Comparison of ENCODE assay signal across 1 cellular context in genomic region chr1:155000725-155001437, GRCh38.
TF ChIP-seq lines count a peak whose summit lies in the region.

No MANE protein-coding gene starts in this region.

TF ChIP-seq in K562, 482 proteins besides CTCF, POLR2A, EP300 and RAD21 (continued from another document and continues in another):
- TF ChIP-seq ZNF347 (CRISPR knock-in tag; IDR thresholded peaks at IDR 0.05; ENCODE audit: low read depth) (no peak), ZNF41 (CRISPR knock-in tag; conservative IDR thresholded peaks at IDR 0.05) (0 out of 2 replicates have a peak, but pooled peaks have one; percentile 48), HNRNPUL1 (IDR thresholded peaks at IDR 0.05; ENCODE audit: low read length) (no peak), NFIC (IDR thresholded peaks at IDR 0.05) (peak; percentile 60; the same call in 1 of the 2 replicates), RFX1 (IDR thresholded peaks at IDR 0.05) (no peak), PBX2 (CRISPR knock-in tag; IDR thresholded peaks at IDR 0.05; ENCODE audit: low read depth) (no peak), PBX2 (tag; conservative IDR thresholded peaks at IDR 0.05; ENCODE audit: low read depth) (no peak), ZBTB26 (CRISPR knock-in tag; IDR thresholded peaks at IDR 0.05) (no peak), HEY1 (CRISPR knock-in tag; IDR thresholded peaks at IDR 0.05; ENCODE audit: borderline replicate concordance) (no peak), ZNF586 (CRISPR knock-in tag; conservative IDR thresholded peaks at IDR 0.05) (0 out of 2 replicates have a peak, but pooled peaks have one; percentile 10), MTF1 (CRISPR knock-in tag; IDR thresholded peaks at IDR 0.05; ENCODE audit: borderline replicate concordance) (no peak), ZFP30 (CRISPR knock-in tag; IDR thresholded peaks at IDR 0.05; ENCODE audit: borderline replicate concordance) (no peak), TCFL5 (CRISPR knock-in tag; conservative IDR thresholded peaks at IDR 0.05) (0 out of 2 replicates have a peak, but pooled peaks have one; percentile 36), POLR3A (IDR thresholded peaks at IDR 0.05; ENCODE audit: borderline replicate concordance, extremely low read depth, insufficient read depth, insufficient read length) (no peak), RBM22 (IDR thresholded peaks at IDR 0.05; ENCODE audit: low read depth, low read length, poor library complexity, severe bottlenecking) (peak; percentile 82), TRIM24 (IDR thresholded peaks at IDR 0.05) (peak; percentile 24 to 64; a peak in 2 of 4 replicates), USF2 (CRISPR knock-in tag; IDR thresholded peaks at IDR 0.05) (no peak), RBM17 (IDR thresholded peaks at IDR 0.05; ENCODE audit: borderline replicate concordance, low read depth, low read length) (no peak), PRDM10 (IDR thresholded peaks at IDR 0.05; ENCODE audit: partially characterized antibody) (peak; percentile 91), CHD2 (IDR thresholded peaks at IDR 0.05; ENCODE audit: low read depth, low read length) (no peak), PRPF4 (IDR thresholded peaks at IDR 0.05; ENCODE audit: insufficient read depth, low read depth, low read length, poor library complexity, severe bottlenecking) (no peak), CREBBP (IDR thresholded peaks at IDR 0.05; ENCODE audit: low read depth, low read length) (no peak), TFAP4 (CRISPR knock-in tag; IDR thresholded peaks at IDR 0.05; ENCODE audit: borderline replicate concordance) (peak; percentile 80), ZNF146 (CRISPR knock-in tag; IDR thresholded peaks at IDR 0.05; ENCODE audit: unreplicated experiment) (peak; percentile 32), POLR3G (IDR thresholded peaks at IDR 0.05; ENCODE audit: extremely low read depth, insufficient read length, insufficient replicate concordance) (no peak), EWSR1 (IDR thresholded peaks at IDR 0.05; ENCODE audit: borderline replicate concordance, low read depth, partially characterized antibody) (no peak), ZNF79 (CRISPR knock-in tag; IDR thresholded peaks at IDR 0.05; ENCODE audit: low read depth) (no peak), ZNF584 (CRISPR knock-in tag; IDR thresholded peaks at IDR 0.05; ENCODE audit: low read depth) (no peak), ZBTB8A (IDR thresholded peaks at IDR 0.05; ENCODE audit: partially characterized antibody) (no peak), SRSF1 (IDR thresholded peaks at IDR 0.05; ENCODE audit: low read depth, low read length) (no peak), NR3C1 (CRISPR knock-in tag; IDR thresholded peaks at IDR 0.05) (no peak), SRSF7 (optimal IDR thresholded peaks at IDR 0.05; ENCODE audit: low read depth, low read length) (no peak), ELK1 (CRISPR knock-in tag; IDR thresholded peaks at IDR 0.05) (no peak), EHMT2 (IDR thresholded peaks at IDR 0.05) (no peak), HDGF (IDR thresholded peaks at IDR 0.05) (no peak), CBX2 (IDR thresholded peaks at IDR 0.05; ENCODE audit: insufficient read depth, low read length, poor library complexity, severe bottlenecking) (no peak), SNRNP70 (optimal IDR thresholded peaks at IDR 0.05; ENCODE audit: low read depth, low read length) (no peak), MCM3 (IDR thresholded peaks at IDR 0.05) (no peak), STAT6 (CRISPR knock-in tag; IDR thresholded peaks at IDR 0.05) (no peak), PTTG1 (tag; IDR thresholded peaks at IDR 0.05; ENCODE audit: low read depth) (no peak), NRF1 (conservative IDR thresholded peaks at IDR 0.05 in 1 of 2, IDR thresholded peaks at IDR 0.05 in 1 of 2) (peak; percentile 85 to 88), ZNF512 (tag; IDR thresholded peaks at IDR 0.05) (no peak), ZZZ3 (IDR thresholded peaks at IDR 0.05) (no peak), ZNF511 (CRISPR knock-in tag; IDR thresholded peaks at IDR 0.05) (peak; percentile 75; the same call in 1 of the 2 replicates), KHSRP (IDR thresholded peaks at IDR 0.05) (no peak), CHAMP1 (IDR thresholded peaks at IDR 0.05) (no peak), ZNF121 (CRISPR knock-in tag; conservative IDR thresholded peaks at IDR 0.05) (no peak), MBD2 (IDR thresholded peaks at IDR 0.05; ENCODE audit: borderline replicate concordance, low read depth) (peak; percentile 82; the same call in 1 of the 2 replicates), RNF2 (IDR thresholded peaks at IDR 0.05) (peak; percentile 95), SREBF2 (CRISPR knock-in tag; IDR thresholded peaks at IDR 0.05) (no peak), TARDBP (IDR thresholded peaks at IDR 0.05) (peak; percentile 88), GABPB2 (CRISPR knock-in tag; conservative IDR thresholded peaks at IDR 0.05) (no peak), TEAD2 (tag; IDR thresholded peaks at IDR 0.05) (no peak)
